Comparison of ENCODE assay signal across 1 cellular context in the genomic region with DNA sequence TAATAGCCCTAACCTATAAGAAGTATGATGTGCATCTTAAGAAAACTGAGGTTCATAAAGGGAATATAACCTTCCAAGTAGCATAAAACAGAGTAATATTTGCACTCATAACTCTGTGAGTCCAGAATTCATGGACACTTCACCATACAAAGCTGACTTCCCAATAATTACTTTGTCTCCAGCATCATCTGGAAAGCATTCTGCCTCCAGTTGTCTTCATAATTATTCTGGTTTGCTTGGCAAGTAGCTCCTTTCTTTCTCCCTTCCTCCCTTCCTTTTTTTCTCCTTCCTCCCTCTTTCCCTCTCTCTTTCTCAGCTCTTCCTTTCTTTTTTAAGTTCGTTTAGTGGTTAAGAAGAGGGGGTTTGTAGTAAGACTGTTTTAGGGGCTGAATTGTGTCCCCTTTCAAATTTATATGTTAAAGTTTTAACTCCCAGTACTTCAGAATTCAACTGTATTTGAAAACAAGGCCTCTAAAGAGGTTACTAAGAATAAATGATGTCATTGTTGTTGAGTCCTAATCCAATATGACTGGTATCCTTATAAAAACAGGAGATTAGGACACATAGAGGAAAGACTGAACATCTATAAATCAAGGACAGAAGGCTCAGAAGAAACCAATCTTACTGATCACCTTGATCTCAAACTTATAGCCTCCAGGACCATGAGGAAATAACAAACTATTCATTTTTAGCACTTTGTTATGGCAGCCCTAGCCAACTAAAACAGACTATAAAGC.
TF ChIP-seq lines count a peak whose summit lies in the region.

No MANE protein-coding gene starts in this region.

TF ChIP-seq in WTC11, 78 proteins besides CTCF, POLR2A, EP300 and RAD21 (continued from another document):
- TF ChIP-seq, protein P1, sequence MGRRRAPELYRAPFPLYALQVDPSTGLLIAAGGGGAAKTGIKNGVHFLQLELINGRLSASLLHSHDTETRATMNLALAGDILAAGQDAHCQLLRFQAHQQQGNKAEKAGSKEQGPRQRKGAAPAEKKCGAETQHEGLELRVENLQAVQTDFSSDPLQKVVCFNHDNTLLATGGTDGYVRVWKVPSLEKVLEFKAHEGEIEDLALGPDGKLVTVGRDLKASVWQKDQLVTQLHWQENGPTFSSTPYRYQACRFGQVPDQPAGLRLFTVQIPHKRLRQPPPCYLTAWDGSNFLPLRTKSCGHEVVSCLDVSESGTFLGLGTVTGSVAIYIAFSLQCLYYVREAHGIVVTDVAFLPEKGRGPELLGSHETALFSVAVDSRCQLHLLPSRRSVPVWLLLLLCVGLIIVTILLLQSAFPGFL (CRISPR knock-in tag; IDR thresholded peaks at IDR 0.05; ENCODE audit: borderline replicate concordance), result no peak
- TF ChIP-seq GRHL2 (CRISPR knock-in tag; IDR thresholded peaks at IDR 0.05; ENCODE audit: insufficient replicate concordance, severe bottlenecking), result no peak
- no peak for TF ChIP-seq SOX15 (CRISPR knock-in tag; IDR thresholded peaks at IDR 0.05)
- TF ChIP-seq ZNF396 (CRISPR knock-in tag; IDR thresholded peaks at IDR 0.05; ENCODE audit: borderline replicate concordance), result no peak
- TF ChIP-seq, protein P2, sequence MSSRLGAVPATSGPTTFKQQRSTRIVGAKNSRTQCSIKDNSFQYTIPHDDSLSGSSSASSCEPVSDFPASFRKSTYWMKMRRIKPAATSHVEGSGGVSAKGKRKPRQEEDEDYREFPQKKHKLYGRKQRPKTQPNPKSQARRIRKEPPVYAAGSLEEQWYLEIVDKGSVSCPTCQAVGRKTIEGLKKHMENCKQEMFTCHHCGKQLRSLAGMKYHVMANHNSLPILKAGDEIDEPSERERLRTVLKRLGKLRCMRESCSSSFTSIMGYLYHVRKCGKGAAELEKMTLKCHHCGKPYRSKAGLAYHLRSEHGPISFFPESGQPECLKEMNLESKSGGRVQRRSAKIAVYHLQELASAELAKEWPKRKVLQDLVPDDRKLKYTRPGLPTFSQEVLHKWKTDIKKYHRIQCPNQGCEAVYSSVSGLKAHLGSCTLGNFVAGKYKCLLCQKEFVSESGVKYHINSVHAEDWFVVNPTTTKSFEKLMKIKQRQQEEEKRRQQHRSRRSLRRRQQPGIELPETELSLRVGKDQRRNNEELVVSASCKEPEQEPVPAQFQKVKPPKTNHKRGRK (CRISPR knock-in tag; IDR thresholded peaks at IDR 0.05; ENCODE audit: borderline replicate concordance), result no peak
- no peak for TF ChIP-seq FOXP1 (CRISPR knock-in tag; IDR thresholded peaks at IDR 0.05; ENCODE audit: borderline replicate concordance)
- TF ChIP-seq ZNF671 (CRISPR knock-in tag; IDR thresholded peaks at IDR 0.05), result no peak
- TF ChIP-seq PRRX2 (CRISPR knock-in tag; IDR thresholded peaks at IDR 0.05), result no peak
- TF ChIP-seq EMX1 (CRISPR knock-in tag; IDR thresholded peaks at IDR 0.05), result no peak
- no peak for TF ChIP-seq NFATC4 (CRISPR knock-in tag; IDR thresholded peaks at IDR 0.05)
- TF ChIP-seq TP53 (CRISPR knock-in tag; IDR thresholded peaks at IDR 0.05), result no peak
